Comparison of ENCODE assay signal across 1 cellular context in the genomic region with DNA sequence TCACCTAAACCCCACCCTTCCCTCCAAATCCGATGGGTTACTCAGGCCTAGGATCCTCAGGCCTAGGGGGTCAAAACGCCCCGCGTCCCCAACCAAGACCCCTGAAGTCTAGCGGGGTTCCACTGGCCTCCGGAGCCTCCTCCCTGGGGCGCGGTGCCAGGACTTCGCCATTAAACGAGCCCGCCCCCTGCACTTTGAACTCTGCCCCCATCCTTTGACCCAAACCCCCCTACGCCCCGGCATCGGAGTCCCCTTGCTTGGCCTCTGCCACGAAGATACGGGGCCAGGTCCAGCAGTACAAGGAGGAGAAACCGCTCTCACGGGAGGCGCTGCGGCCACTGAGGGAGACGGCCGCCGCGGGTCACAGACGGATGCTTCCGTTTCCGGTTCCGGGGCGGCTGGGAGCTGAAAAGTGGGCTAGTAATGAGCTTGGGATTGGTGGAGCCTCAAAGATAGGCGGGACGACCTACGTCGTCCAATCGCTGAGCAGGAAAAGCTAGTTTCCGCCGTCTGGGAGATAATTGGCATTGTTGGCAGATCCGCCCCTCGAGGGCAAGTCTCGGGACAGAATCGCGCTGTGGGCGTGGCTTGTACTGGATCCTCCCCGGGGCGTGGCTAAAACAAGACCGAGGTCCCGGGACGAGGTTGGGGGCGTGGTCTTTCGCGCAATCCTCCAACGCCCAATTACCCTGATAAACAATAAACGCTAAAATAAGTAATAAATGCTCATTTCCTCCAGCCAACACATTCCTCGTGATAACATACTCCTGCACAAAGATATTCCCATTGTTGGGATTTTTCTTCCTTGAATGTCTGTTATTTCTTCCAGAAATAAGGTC.
TF ChIP-seq lines count a peak whose summit lies in the region.

No MANE protein-coding gene starts in this region.

TF ChIP-seq in HepG2, 621 proteins besides CTCF, POLR2A, EP300 and RAD21 (continued from another document and continues in another):
- TF ChIP-seq, protein P1, sequence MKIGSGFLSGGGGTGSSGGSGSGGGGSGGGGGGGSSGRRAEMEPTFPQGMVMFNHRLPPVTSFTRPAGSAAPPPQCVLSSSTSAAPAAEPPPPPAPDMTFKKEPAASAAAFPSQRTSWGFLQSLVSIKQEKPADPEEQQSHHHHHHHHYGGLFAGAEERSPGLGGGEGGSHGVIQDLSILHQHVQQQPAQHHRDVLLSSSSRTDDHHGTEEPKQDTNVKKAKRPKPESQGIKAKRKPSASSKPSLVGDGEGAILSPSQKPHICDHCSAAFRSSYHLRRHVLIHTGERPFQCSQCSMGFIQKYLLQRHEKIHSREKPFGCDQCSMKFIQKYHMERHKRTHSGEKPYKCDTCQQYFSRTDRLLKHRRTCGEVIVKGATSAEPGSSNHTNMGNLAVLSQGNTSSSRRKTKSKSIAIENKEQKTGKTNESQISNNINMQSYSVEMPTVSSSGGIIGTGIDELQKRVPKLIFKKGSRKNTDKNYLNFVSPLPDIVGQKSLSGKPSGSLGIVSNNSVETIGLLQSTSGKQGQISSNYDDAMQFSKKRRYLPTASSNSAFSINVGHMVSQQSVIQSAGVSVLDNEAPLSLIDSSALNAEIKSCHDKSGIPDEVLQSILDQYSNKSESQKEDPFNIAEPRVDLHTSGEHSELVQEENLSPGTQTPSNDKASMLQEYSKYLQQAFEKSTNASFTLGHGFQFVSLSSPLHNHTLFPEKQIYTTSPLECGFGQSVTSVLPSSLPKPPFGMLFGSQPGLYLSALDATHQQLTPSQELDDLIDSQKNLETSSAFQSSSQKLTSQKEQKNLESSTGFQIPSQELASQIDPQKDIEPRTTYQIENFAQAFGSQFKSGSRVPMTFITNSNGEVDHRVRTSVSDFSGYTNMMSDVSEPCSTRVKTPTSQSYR (CRISPR knock-in tag; IDR thresholded peaks at IDR 0.05; ENCODE audit: borderline replicate concordance), result peak; percentile 37; the same call in 1 of the 2 replicates
- TF ChIP-seq, protein P2, sequence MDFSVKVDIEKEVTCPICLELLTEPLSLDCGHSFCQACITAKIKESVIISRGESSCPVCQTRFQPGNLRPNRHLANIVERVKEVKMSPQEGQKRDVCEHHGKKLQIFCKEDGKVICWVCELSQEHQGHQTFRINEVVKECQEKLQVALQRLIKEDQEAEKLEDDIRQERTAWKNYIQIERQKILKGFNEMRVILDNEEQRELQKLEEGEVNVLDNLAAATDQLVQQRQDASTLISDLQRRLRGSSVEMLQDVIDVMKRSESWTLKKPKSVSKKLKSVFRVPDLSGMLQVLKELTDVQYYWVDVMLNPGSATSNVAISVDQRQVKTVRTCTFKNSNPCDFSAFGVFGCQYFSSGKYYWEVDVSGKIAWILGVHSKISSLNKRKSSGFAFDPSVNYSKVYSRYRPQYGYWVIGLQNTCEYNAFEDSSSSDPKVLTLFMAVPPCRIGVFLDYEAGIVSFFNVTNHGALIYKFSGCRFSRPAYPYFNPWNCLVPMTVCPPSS (IDR thresholded peaks at IDR 0.05), result no peak
- TF ChIP-seq, protein P3, sequence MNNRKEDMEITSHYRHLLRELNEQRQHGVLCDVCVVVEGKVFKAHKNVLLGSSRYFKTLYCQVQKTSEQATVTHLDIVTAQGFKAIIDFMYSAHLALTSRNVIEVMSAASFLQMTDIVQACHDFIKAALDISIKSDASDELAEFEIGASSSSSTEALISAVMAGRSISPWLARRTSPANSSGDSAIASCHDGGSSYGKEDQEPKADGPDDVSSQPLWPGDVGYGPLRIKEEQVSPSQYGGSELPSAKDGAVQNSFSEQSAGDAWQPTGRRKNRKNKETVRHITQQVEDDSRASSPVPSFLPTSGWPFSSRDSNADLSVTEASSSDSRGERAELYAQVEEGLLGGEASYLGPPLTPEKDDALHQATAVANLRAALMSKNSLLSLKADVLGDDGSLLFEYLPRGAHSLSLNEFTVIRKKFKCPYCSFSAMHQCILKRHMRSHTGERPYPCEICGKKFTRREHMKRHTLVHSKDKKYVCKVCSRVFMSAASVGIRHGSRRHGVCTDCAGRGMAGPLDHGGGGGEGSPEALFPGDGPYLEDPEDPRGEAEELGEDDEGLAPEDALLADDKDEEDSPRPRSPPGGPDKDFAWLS (CRISPR knock-in tag; IDR thresholded peaks at IDR 0.05; ENCODE audit: borderline replicate concordance), result no peak
- TF ChIP-seq ARNT (IDR thresholded peaks at IDR 0.05) (no peak), ZNF251 (CRISPR knock-in tag; IDR thresholded peaks at IDR 0.05) (no peak), ZNF124 (CRISPR knock-in tag; IDR thresholded peaks at IDR 0.05) (no peak), ZNF737 (CRISPR knock-in tag; IDR thresholded peaks at IDR 0.05; ENCODE audit: borderline replicate concordance) (no peak), FOXJ3 (CRISPR knock-in tag; IDR thresholded peaks at IDR 0.05; ENCODE audit: borderline replicate concordance) (no peak), KLF13 (CRISPR knock-in tag; IDR thresholded peaks at IDR 0.05) (peak; percentile 20; the same call in 1 of the 2 replicates), LCORL (IDR thresholded peaks at IDR 0.05) (no peak), LCORL (CRISPR knock-in tag; IDR thresholded peaks at IDR 0.05) (no peak; the same call in none of the 2 replicates), SRSF1 (optimal IDR thresholded peaks at IDR 0.05; ENCODE audit: low read depth, low read length) (peak; percentile 65), PHF21A (CRISPR knock-in tag; IDR thresholded peaks at IDR 0.05) (0 out of 2 replicates have a peak, but pooled peaks have one; percentile 13), ZNF326 (CRISPR knock-in tag; IDR thresholded peaks at IDR 0.05; ENCODE audit: borderline replicate concordance) (no peak), NFIB (CRISPR knock-in tag; IDR thresholded peaks at IDR 0.05; ENCODE audit: borderline replicate concordance) (no peak), THAP11 (CRISPR knock-in tag; IDR thresholded peaks at IDR 0.05) (peak; percentile 93), PCBP1 (IDR thresholded peaks at IDR 0.05; ENCODE audit: borderline replicate concordance, low read depth, low read length) (0 out of 2 replicates have a peak, but pooled peaks have one; percentile 82), ZNF598 (CRISPR knock-in tag; IDR thresholded peaks at IDR 0.05; ENCODE audit: borderline replicate concordance) (0 out of 2 replicates have a peak, but pooled peaks have one; percentile 51), ELF3 (CRISPR knock-in tag; IDR thresholded peaks at IDR 0.05) (peak; percentile 56), ZSCAN25 (CRISPR knock-in tag; IDR thresholded peaks at IDR 0.05) (no peak), MED1 (CRISPR knock-in tag; IDR thresholded peaks at IDR 0.05) (peak; percentile 30), ZNF256 (CRISPR knock-in tag; conservative IDR thresholded peaks at IDR 0.05) (no peak), KAT7 (CRISPR knock-in tag; IDR thresholded peaks at IDR 0.05; ENCODE audit: borderline replicate concordance) (no peak), ZNF143 (CRISPR knock-in tag; IDR thresholded peaks at IDR 0.05) (peak; percentile 83), SMARCE1 (IDR thresholded peaks at IDR 0.05; ENCODE audit: borderline replicate concordance) (no peak), TARDBP (CRISPR knock-in tag; IDR thresholded peaks at IDR 0.05) (no peak; the same call in 1 of the 2 replicates), PRMT3 (CRISPR knock-in tag; IDR thresholded peaks at IDR 0.05; ENCODE audit: borderline replicate concordance, low read depth) (no peak), ZNF33A (CRISPR knock-in tag; IDR thresholded peaks at IDR 0.05; ENCODE audit: borderline replicate concordance) (no peak; the same call in 1 of the 2 replicates), RAD51 (IDR thresholded peaks at IDR 0.05; ENCODE audit: borderline replicate concordance) (no peak), BHLHE40 (IDR thresholded peaks at IDR 0.05; ENCODE audit: low read length) (no peak; the same call in 1 of the 2 replicates), MEF2D (CRISPR knock-in tag; IDR thresholded peaks at IDR 0.05) (peak; percentile 54), ZNF431 (CRISPR knock-in tag; IDR thresholded peaks at IDR 0.05; ENCODE audit: borderline replicate concordance, low read depth) (no peak), ZNF343 (CRISPR knock-in tag; IDR thresholded peaks at IDR 0.05) (peak; percentile 69; the same call in 1 of the 2 replicates), GZF1 (CRISPR knock-in tag; IDR thresholded peaks at IDR 0.05) (no peak), ETV5 (CRISPR knock-in tag; IDR thresholded peaks at IDR 0.05; ENCODE audit: borderline replicate concordance) (peak; percentile 81), TMF1 (CRISPR knock-in tag; IDR thresholded peaks at IDR 0.05; ENCODE audit: low read depth) (0 out of 2 replicates have a peak, but pooled peaks have one; percentile 21), NAIF1 (CRISPR knock-in tag; IDR thresholded peaks at IDR 0.05; ENCODE audit: borderline replicate concordance) (no peak), POGZ (CRISPR knock-in tag; IDR thresholded peaks at IDR 0.05) (peak; percentile 34; the same call in 1 of the 2 replicates), ZEB1 (IDR thresholded peaks at IDR 0.05; ENCODE audit: insufficient replicate concordance, low read depth) (no peak), GATA4 (IDR thresholded peaks at IDR 0.05; ENCODE audit: borderline replicate concordance, low read depth) (peak; percentile 67; the same call in 1 of the 2 replicates), NFATC3 (CRISPR knock-in tag; IDR thresholded peaks at IDR 0.05) (no peak)
- TF ChIP-seq, protein P4, sequence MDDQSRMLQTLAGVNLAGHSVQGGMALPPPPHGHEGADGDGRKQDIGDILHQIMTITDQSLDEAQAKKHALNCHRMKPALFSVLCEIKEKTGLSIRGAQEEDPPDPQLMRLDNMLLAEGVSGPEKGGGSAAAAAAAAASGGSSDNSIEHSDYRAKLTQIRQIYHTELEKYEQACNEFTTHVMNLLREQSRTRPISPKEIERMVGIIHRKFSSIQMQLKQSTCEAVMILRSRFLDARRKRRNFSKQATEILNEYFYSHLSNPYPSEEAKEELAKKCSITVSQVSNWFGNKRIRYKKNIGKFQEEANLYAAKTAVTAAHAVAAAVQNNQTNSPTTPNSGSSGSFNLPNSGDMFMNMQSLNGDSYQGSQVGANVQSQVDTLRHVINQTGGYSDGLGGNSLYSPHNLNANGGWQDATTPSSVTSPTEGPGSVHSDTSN (CRISPR knock-in tag; IDR thresholded peaks at IDR 0.05; ENCODE audit: borderline replicate concordance), result no peak
- TF ChIP-seq, protein P5, sequence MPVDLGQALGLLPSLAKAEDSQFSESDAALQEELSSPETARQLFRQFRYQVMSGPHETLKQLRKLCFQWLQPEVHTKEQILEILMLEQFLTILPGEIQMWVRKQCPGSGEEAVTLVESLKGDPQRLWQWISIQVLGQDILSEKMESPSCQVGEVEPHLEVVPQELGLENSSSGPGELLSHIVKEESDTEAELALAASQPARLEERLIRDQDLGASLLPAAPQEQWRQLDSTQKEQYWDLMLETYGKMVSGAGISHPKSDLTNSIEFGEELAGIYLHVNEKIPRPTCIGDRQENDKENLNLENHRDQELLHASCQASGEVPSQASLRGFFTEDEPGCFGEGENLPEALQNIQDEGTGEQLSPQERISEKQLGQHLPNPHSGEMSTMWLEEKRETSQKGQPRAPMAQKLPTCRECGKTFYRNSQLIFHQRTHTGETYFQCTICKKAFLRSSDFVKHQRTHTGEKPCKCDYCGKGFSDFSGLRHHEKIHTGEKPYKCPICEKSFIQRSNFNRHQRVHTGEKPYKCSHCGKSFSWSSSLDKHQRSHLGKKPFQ (CRISPR knock-in tag; IDR thresholded peaks at IDR 0.05; ENCODE audit: insufficient replicate concordance), result peak; percentile 51
- TF ChIP-seq, protein P6, sequence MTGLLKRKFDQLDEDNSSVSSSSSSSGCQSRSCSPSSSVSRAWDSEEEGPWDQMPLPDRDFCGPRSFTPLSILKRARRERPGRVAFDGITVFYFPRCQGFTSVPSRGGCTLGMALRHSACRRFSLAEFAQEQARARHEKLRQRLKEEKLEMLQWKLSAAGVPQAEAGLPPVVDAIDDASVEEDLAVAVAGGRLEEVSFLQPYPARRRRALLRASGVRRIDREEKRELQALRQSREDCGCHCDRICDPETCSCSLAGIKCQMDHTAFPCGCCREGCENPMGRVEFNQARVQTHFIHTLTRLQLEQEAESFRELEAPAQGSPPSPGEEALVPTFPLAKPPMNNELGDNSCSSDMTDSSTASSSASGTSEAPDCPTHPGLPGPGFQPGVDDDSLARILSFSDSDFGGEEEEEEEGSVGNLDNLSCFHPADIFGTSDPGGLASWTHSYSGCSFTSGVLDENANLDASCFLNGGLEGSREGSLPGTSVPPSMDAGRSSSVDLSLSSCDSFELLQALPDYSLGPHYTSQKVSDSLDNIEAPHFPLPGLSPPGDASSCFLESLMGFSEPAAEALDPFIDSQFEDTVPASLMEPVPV (CRISPR knock-in tag; IDR thresholded peaks at IDR 0.05), result no peak; the same call in 1 of the 2 replicates
- TF ChIP-seq, protein P7, sequence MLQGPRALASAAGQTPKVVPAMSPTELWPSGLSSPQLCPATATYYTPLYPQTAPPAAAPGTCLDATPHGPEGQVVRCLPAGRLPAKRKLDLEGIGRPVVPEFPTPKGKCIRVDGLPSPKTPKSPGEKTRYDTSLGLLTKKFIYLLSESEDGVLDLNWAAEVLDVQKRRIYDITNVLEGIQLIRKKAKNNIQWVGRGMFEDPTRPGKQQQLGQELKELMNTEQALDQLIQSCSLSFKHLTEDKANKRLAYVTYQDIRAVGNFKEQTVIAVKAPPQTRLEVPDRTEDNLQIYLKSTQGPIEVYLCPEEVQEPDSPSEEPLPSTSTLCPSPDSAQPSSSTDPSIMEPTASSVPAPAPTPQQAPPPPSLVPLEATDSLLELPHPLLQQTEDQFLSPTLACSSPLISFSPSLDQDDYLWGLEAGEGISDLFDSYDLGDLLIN (CRISPR knock-in tag; IDR thresholded peaks at IDR 0.05; ENCODE audit: borderline replicate concordance), result peak; percentile 60; the same call in 1 of the 2 replicates
- TF ChIP-seq, protein P8, sequence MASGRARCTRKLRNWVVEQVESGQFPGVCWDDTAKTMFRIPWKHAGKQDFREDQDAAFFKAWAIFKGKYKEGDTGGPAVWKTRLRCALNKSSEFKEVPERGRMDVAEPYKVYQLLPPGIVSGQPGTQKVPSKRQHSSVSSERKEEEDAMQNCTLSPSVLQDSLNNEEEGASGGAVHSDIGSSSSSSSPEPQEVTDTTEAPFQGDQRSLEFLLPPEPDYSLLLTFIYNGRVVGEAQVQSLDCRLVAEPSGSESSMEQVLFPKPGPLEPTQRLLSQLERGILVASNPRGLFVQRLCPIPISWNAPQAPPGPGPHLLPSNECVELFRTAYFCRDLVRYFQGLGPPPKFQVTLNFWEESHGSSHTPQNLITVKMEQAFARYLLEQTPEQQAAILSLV (CRISPR knock-in tag; IDR thresholded peaks at IDR 0.05; ENCODE audit: borderline replicate concordance), result peak; percentile 68
- TF ChIP-seq, protein P9, sequence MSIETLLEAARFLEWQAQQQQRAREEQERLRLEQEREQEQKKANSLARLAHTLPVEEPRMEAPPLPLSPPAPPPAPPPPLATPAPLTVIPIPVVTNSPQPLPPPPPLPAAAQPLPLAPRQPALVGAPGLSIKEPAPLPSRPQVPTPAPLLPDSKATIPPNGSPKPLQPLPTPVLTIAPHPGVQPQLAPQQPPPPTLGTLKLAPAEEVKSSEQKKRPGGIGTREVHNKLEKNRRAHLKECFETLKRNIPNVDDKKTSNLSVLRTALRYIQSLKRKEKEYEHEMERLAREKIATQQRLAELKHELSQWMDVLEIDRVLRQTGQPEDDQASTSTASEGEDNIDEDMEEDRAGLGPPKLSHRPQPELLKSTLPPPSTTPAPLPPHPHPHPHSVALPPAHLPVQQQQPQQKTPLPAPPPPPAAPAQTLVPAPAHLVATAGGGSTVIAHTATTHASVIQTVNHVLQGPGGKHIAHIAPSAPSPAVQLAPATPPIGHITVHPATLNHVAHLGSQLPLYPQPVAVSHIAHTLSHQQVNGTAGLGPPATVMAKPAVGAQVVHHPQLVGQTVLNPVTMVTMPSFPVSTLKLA (IDR thresholded peaks at IDR 0.05), result peak; percentile 24; the same call in 1 of the 2 replicates
